Comparison of ENCODE assay signal across 11 cellular contexts in genomic region chr20:51526105-51526470, GRCh38. TPM values are rescaled to one million over a fixed set of nuclear protein-coding genes. Genes with fewer than 3 reads are reported as not detected.
DNase-seq lines count a peak whose midpoint lies in the region; ATAC-seq and TF ChIP-seq lines count a peak whose summit lies in the region.
"Had no signal": no experiment of that assay in that cellular context is flagged by ENCODE, and none has a peak within 500 bp of the region (broad histone marks: within the 10 kb centered on the region; RNA-seq: fewer than 3 reads in every experiment).

No MANE protein-coding gene starts in this region.

- no peak overlapping the region for H3K23ac ChIP-seq in mesendoderm (ENCODE audit: low read length)

- no peak overlapping the region for H3K4me2 ChIP-seq in mesendoderm (ENCODE audit: low read length)

- no peak overlapping the region for H3K9ac ChIP-seq in mesendoderm (ENCODE audit: low read length)

- no peaks in the 10 kb centered on the region for H3K9me3 Mint-ChIP-seq in T-helper 1 cell treated with Interleukin-12 subunit alpha and Interleukin-12 subunit beta and Interleukin-4 antibody, amounts not matched to agents 30 μg/mL and 1 μg/mL, for 36 hours
- no peaks in the 10 kb centered on the region for H3K9me3 Mint-ChIP-seq in activated naive CD4-positive, alpha-beta T cell treated with anti-CD3 and anti-CD28 coated beads, Interleukin-2, amount 50 U/mL, for 72 hours

- H3K79me1 ChIP-seq in mesendoderm (ENCODE audit: low read length), result no peaks in the 10 kb centered on the region

- no peak overlapping the region for H4K8ac ChIP-seq in mesendoderm (ENCODE audit: low read depth, low read length)

- peaks cover 27% of the 10 kb centered on the region for H3K36me3 Mint-ChIP-seq in T-helper 1 cell treated with Interleukin-12 subunit alpha and Interleukin-12 subunit beta and Interleukin-4 antibody, amounts not matched to agents 30 μg/mL and 1 μg/mL, for 36 hours (ENCODE audit: low read depth)
- peaks cover 11 to 49% of the 10 kb centered on the region in 2 donors for H3K36me3 Mint-ChIP-seq in activated naive CD4-positive, alpha-beta T cell treated with anti-CD3 and anti-CD28 coated beads, Interleukin-2, amount 50 U/mL, for 72 hours

- H3K27ac ChIP-seq in KOPT-K1 (ENCODE audit: low read depth, low read length, poor library complexity, severe bottlenecking) (peak overlapping the region; percentile 21), psoas muscle (peak overlapping the region; percentile 4), mesendoderm (ENCODE audit: low read depth, low read length) (no peak overlapping the region)
- H3K27ac ChIP-seq: RWPE1 had no signal

- TF ChIP-seq CTCF in psoas muscle (IDR thresholded peaks at IDR 0.05), result no peak

- no peak overlapping the region for H3K4ac ChIP-seq in mesendoderm (ENCODE audit: low read depth, low read length)

- H3K27ac Mint-ChIP-seq in T-helper 1 cell treated with Interleukin-12 subunit alpha and Interleukin-12 subunit beta and Interleukin-4 antibody, amounts not matched to agents 30 μg/mL and 1 μg/mL, for 36 hours, result peak overlapping the region; percentile 92
- H3K27ac Mint-ChIP-seq in activated naive CD4-positive, alpha-beta T cell treated with anti-CD3 and anti-CD28 coated beads, Interleukin-2, amount 50 U/mL, for 72 hours, result peak overlapping the region; percentile 94 to 96

- ATAC-seq in activated naive CD4-positive, alpha-beta T cell treated with anti-CD3 and anti-CD28 coated beads, Interleukin-2, amount 50 U/mL, for 72 hours, result no peak
- ATAC-seq in psoas muscle, result peak in 1 of 4 donors; percentile 40
- no peak for ATAC-seq in GM19397 (IDR thresholded peaks at IDR 0.05; ENCODE audit: unreplicated experiment)

- no peak overlapping the region for H3K18ac ChIP-seq in mesendoderm (ENCODE audit: low read length)

- peaks cover 24% of the 10 kb centered on the region for H3K36me3 ChIP-seq in KOPT-K1 (ENCODE audit: insufficient read depth, low read length)
- no peaks in the 10 kb centered on the region for H3K36me3 ChIP-seq in psoas muscle (ENCODE audit: insufficient read depth in 1 of 2, low read depth in 1 of 2)
- no peaks in the 10 kb centered on the region for H3K36me3 ChIP-seq in mesendoderm (ENCODE audit: control insufficient read depth, insufficient read depth, low read length)

- H3K4me3 Mint-ChIP-seq in T-helper 1 cell treated with Interleukin-12 subunit alpha and Interleukin-12 subunit beta and Interleukin-4 antibody, amounts not matched to agents 30 μg/mL and 1 μg/mL, for 36 hours, result peak overlapping the region; percentile 81

- DNase-seq in T-helper 1 cell (no peak), psoas muscle (no peak), mesendoderm (no peak), GOT3 (lab: John Stamatoyannopoulos, UW) (no peak)
- no peak for DNase-seq in activated naive CD4-positive, alpha-beta T cell treated with anti-CD3 and anti-CD28 coated beads, Interleukin-2, amount 50 U/mL, for 72 hours (ENCODE audit: low spot score in 2 of 2)
- DNase-seq: cerebellar nuclear complex, glutamatergic neuron had no signal

- no peak overlapping the region for H2BK5ac ChIP-seq in mesendoderm (ENCODE audit: low read length)

- peaks cover 73% of the 10 kb centered on the region for H3K4me1 Mint-ChIP-seq in T-helper 1 cell treated with Interleukin-12 subunit alpha and Interleukin-12 subunit beta and Interleukin-4 antibody, amounts not matched to agents 30 μg/mL and 1 μg/mL, for 36 hours (ENCODE audit: low read depth)

- H3K27me3 Mint-ChIP-seq in T-helper 1 cell treated with Interleukin-12 subunit alpha and Interleukin-12 subunit beta and Interleukin-4 antibody, amounts not matched to agents 30 μg/mL and 1 μg/mL, for 36 hours (ENCODE audit: low read depth), result no peaks in the 10 kb centered on the region

- H4K5ac ChIP-seq in mesendoderm (ENCODE audit: low read length), result no peak overlapping the region

- H3K4me1 ChIP-seq in psoas muscle (peaks cover 3% of the 10 kb centered on the region), mesendoderm (ENCODE audit: control insufficient read depth, low read depth, low read length) (no peaks in the 10 kb centered on the region)

- no peak overlapping the region for H2BK15ac ChIP-seq in mesendoderm (replicated peaks; ENCODE audit: low read depth)

- peak overlapping the region; percentile 30 for H3K4me3 ChIP-seq in psoas muscle
- H3K4me3 ChIP-seq in mesendoderm (ENCODE audit: low read length), result no peak overlapping the region

- H2BK120ac ChIP-seq in mesendoderm (ENCODE audit: low read depth, low read length), result no peak overlapping the region

- WGBS in psoas muscle, 3 donors, result 64 to 78% (median 69%) methylated on average over 8 of the region's 8 CpGs
- no CpG with 5 or more reads among the region's 8 CpGs for WGBS in mesendoderm (ENCODE audit: extremely low coverage, insufficient coverage, low lambda C conversion rate)

- H3K9me3 ChIP-seq in KOPT-K1 (ENCODE audit: insufficient read depth, low read length, poor library complexity, severe bottlenecking) (no peaks in the 10 kb centered on the region), psoas muscle (no peaks in the 10 kb centered on the region)

- H3K79me2 ChIP-seq in mesendoderm (ENCODE audit: control insufficient read depth, insufficient read depth, low read length), result no peaks in the 10 kb centered on the region

- H3K56ac ChIP-seq in mesendoderm (ENCODE audit: low read length), result no peak overlapping the region

- no peak overlapping the region for H2AK5ac ChIP-seq in mesendoderm (ENCODE audit: low read length)

- intact Hi-C loops in psoas muscle (cut with DNase I), result no loop called here

- H3K27me3 ChIP-seq in psoas muscle (ENCODE audit: insufficient read depth in 3 of 3, low read length in 2 of 3) (no peaks in the 10 kb centered on the region), mesendoderm (ENCODE audit: insufficient read depth, low read length, poor library complexity) (no peaks in the 10 kb centered on the region)

RNA-seq across cellular contexts. Expression of gene NFATC2, which starts 16.4 kb away (rescaled TPM):
- 10 to 100 TPM; 29.9 to 39.4 TPM for total RNA-seq in activated naive CD4-positive, alpha-beta T cell treated with anti-CD3 and anti-CD28 coated beads, Interleukin-2, amount 50 U/mL, for 72 hours
- total RNA-seq in psoas muscle, result 1 to 10 TPM in 3 of 4 donors, under 1 TPM in 1; 0.64 to 3.1 (median 2.1) TPM
- polyA plus RNA-seq in psoas muscle, result under 1 TPM; 0.18 to 0.64 (median 0.48) TPM
- 0.28 TPM for polyA plus RNA-seq in mesendoderm (2013, experiment 1 of 2)
- polyA plus RNA-seq in mesendoderm (2013, experiment 2 of 2), result 0.29 TPM

Comparison
In these comparisons a context has a peak if more than half of its experiments do, and no peak if none do; other contexts are left out.
1. RNA of gene NFATC2, which starts 16.4 kb away (total RNA-seq): 29.9 to 39.4 TPM in activated naive CD4-positive, alpha-beta T cell treated with anti-CD3 and anti-CD28 coated beads, Interleukin-2, amount 50 U/mL, for 72 hours; 0.64 to 3.1 TPM in psoas muscle; every median in the first group is over 4 times any median in the second.